In genomic region chr13:51900471-51900870, GRCh38 we compare ENCODE assay signal across 33 cellular contexts. TPM values are rescaled to one million over a fixed set of nuclear protein-coding genes. Genes with fewer than 3 reads are reported as not detected.
"Had no signal": no experiment of that assay in that cellular context is flagged by ENCODE, and none has a peak within 500 bp of the region (broad histone marks: within the 10 kb centered on the region; RNA-seq: fewer than 3 reads in every experiment).

No MANE protein-coding gene starts in this region.

- H3K27ac ChIP-seq: epithelial cell of prostate, esophagus squamous epithelium, gastrocnemius medialis, heart right ventricle, left lung, lower lobe of right lung had no signal

- H3K4me1 ChIP-seq: esophagus squamous epithelium, gastrocnemius medialis, heart right ventricle, left lung, lower lobe of right lung had no signal

- FAIRE-seq: endometrium, islet of Langerhans, keratinocyte had no signal

- DNase-seq: cortex of kidney; effector CD8-positive, alpha-beta T cell; effector memory CD8-positive, alpha-beta T cell; endodermal cell; erythroblast; esophagus squamous epithelium; foreskin fibroblast; foreskin melanocyte; gastrocnemius medialis; glutamatergic neuron; heart right ventricle; hippocampal formation; left cardiac atrium; left lung; left ventricle myocardium superior; lower lobe of right lung; mesenchymal stem cell; mucosa of descending colon; naive B cell; naive thymus-derived CD8-positive, alpha-beta T cell had no signal

- H3K4me3 ChIP-seq: esophagus squamous epithelium, gastrocnemius medialis, heart right ventricle, left lung, lower lobe of right lung, mucosa of descending colon had no signal

- ATAC-seq: effector memory CD8-positive, alpha-beta T cell; esophagus mucosa; gastrocnemius medialis; heart right ventricle; left cardiac atrium; left lung; left ventricle myocardium superior; lower lobe of right lung; mucosa of descending colon; naive thymus-derived CD8-positive, alpha-beta T cell had no signal

- H3K9me3 ChIP-seq: esophagus squamous epithelium, gastrocnemius medialis, heart right ventricle, left lung, lower lobe of right lung, mucosa of descending colon had no signal

- H3K36me3 ChIP-seq: esophagus squamous epithelium, gastrocnemius medialis, heart right ventricle, left lung, lower lobe of right lung had no signal

- H3K27me3 ChIP-seq: gastrocnemius medialis, heart right ventricle, left lung had no signal

RNA-seq across cellular contexts. Expression of gene CCDC70, which starts 38.7 kb away (rescaled TPM):
- total RNA-seq: dermis microvascular lymphatic vessel endothelial cell; endodermal cell; esophagus mucosa; esophagus squamous epithelium; gastrocnemius medialis; glomerular endothelial cell; heart right ventricle; kidney epithelial cell; left cardiac atrium; left lung; left ventricle myocardium superior; lower leg skin; lower lobe of right lung; lung microvascular endothelial cell; mesenteric fat pad; mesothelial cell of epicardium; mucosa of descending colon; myocyte; naive thymus-derived CD8-positive, alpha-beta T cell had no signal
- polyA plus RNA-seq: heart right ventricle; keratinocyte; naive thymus-derived CD8-positive, alpha-beta T cell had no signal

RNA-seq across cellular contexts. Expression of gene TMEM272, which starts 55.5 kb away (rescaled TPM):
- total RNA-seq: dermis microvascular lymphatic vessel endothelial cell, esophagus mucosa, esophagus squamous epithelium, glomerular endothelial cell, kidney epithelial cell, lung microvascular endothelial cell, myocyte had no signal
- polyA plus RNA-seq: keratinocyte had no signal
